In the genomic region with DNA sequence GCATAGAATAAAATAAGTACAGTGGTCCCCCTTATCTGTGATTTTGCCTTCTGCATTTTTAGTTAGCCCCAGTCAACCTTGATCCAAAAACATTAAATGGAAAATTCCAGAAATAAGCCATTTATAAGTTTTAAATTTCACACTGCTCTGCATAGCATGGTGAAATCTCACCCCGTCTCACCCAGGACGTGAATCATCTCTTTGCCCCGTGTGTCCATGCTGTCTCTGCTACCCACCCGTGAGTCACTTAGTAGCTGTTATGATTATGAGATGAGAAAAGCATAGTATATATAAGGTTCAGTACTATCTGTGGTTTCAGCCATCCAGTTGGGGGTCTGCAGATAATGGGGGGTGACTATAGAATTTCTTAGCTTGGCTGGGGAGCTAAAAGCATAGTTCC, we compare ENCODE assay signal across 13 cellular contexts.
DNase-seq lines count a peak whose midpoint lies in the region; ATAC-seq and TF ChIP-seq lines count a peak whose summit lies in the region.
"Had no signal": no experiment of that assay in that cellular context is flagged by ENCODE, and none has a peak within 500 bp of the region (broad histone marks: within the 10 kb centered on the region; RNA-seq: fewer than 3 reads in every experiment).

No MANE protein-coding gene starts in this region.

- H3K27ac ChIP-seq in breast epithelium (no peak overlapping the region), prostate gland (no peak overlapping the region)

- no peaks in the 10 kb centered on the region for H3K9me3 ChIP-seq in breast epithelium
- H3K9me3 ChIP-seq in prostate gland, result no peaks in the 10 kb centered on the region

- peak overlapping the region; percentile 72 for H3K27ac Mint-ChIP-seq in MCF 10A (ENCODE audit: low read depth, unreplicated experiment)
- peak overlapping the region in 1 of 2 donors; percentile 14 for H3K27ac Mint-ChIP-seq in stimulated activated naive CD8-positive, alpha-beta T cell treated with anti-CD3 and anti-CD28 coated beads, Interleukin-15, amount 100 ng/mL, for 72 hours
- H3K27ac Mint-ChIP-seq: brain; CD4-positive, alpha-beta T cell had no signal

- POLR2A ChIA-PET in MCF 10A (lab: Yijun Ruan, JAX), result interaction anchor here (1.0 to 5.1 kb wide), 3 partner anchors 11 to 17 kb away, joined by 3 to 37 read pairs (median 5); no protein-coding TSS in a partner anchor

- no peaks in the 10 kb centered on the region for H3K27me3 Mint-ChIP-seq in MCF 10A (ENCODE audit: insufficient read depth, unreplicated experiment)
- H3K27me3 Mint-ChIP-seq in stimulated activated naive CD8-positive, alpha-beta T cell treated with anti-CD3 and anti-CD28 coated beads, Interleukin-15, amount 100 ng/mL, for 72 hours, result no peaks in the 10 kb centered on the region
- H3K27me3 Mint-ChIP-seq: brain; CD4-positive, alpha-beta T cell had no signal

- TF ChIP-seq POLR2A in breast epithelium (IDR thresholded peaks at IDR 0.05) (no peak), prostate gland (IDR thresholded peaks at IDR 0.05) (no peak)

- peak overlapping the region; percentile 37 for H3K4me3 Mint-ChIP-seq in MCF 10A (ENCODE audit: unreplicated experiment)
- H3K4me3 Mint-ChIP-seq in stimulated activated naive CD8-positive, alpha-beta T cell treated with anti-CD3 and anti-CD28 coated beads, Interleukin-15, amount 100 ng/mL, for 72 hours, result peak overlapping the region in 1 of 2 donors; percentile 3
- H3K4me3 Mint-ChIP-seq: brain; CD4-positive, alpha-beta T cell had no signal

- 92% methylated on average over 4 of the region's 4 CpGs for WGBS in prostate gland

- H3K36me3 ChIP-seq in breast epithelium, result no peaks in the 10 kb centered on the region
- no peaks in the 10 kb centered on the region for H3K36me3 ChIP-seq in prostate gland

- no TSS peak for BruUV-seq in MCF 10A (replicated peaks; lab: Mats Ljungman, UMichigan)

- DNase-seq in MCF 10A (ENCODE audit: unreplicated experiment) (peak; percentile 75), breast epithelium (ENCODE audit: low spot score in 2 of 2) (no peak), fibroblast of mammary gland (ENCODE audit: low read depth) (peak; percentile 91), NCI-H446 treated with DMSO at 0.1 percent for 48 hours (lab: John Stamatoyannopoulos, UW) (no peak), prostate gland (ENCODE audit: low spot score) (no peak)
- peak in 1 of 2 donors; percentile 35 for DNase-seq in stimulated activated naive CD8-positive, alpha-beta T cell treated with anti-CD3 and anti-CD28 coated beads, Interleukin-15, amount 100 ng/mL, for 72 hours
- DNase-seq: activated CD4-positive, alpha-beta T cell treated with anti-CD3 and anti-CD28 coated beads for 4 hours; CD4-positive, alpha-beta T cell; NCI-H187 had no signal

- peaks cover 7% of the 10 kb centered on the region for H3K4me1 Mint-ChIP-seq in MCF 10A (ENCODE audit: insufficient read depth, unreplicated experiment)
- peaks cover 50% of the 10 kb centered on the region for H3K4me1 Mint-ChIP-seq in stimulated activated naive CD8-positive, alpha-beta T cell treated with anti-CD3 and anti-CD28 coated beads, Interleukin-15, amount 100 ng/mL, for 72 hours

- ATAC-seq in SK-N-SH treated with all-trans-retinoic acid at 6 μM for 48 hours (peak; percentile 95), HG03039 (IDR thresholded peaks at IDR 0.05; ENCODE audit: unreplicated experiment) (no peak)
- ATAC-seq in stimulated activated naive CD8-positive, alpha-beta T cell treated with anti-CD3 and anti-CD28 coated beads, Interleukin-15, amount 100 ng/mL, for 72 hours, result peak; percentile 84
- ATAC-seq: sciatic nerve had no signal

- H3K4me3 ChIP-seq in breast epithelium (no peak overlapping the region), fibroblast of mammary gland (ENCODE audit: control insufficient read depth, low read depth, low read length) (no peak overlapping the region), prostate gland (no peak overlapping the region)

- H3K9me3 Mint-ChIP-seq in MCF 10A (ENCODE audit: unreplicated experiment), result no peaks in the 10 kb centered on the region
- no peaks in the 10 kb centered on the region for H3K9me3 Mint-ChIP-seq in stimulated activated naive CD8-positive, alpha-beta T cell treated with anti-CD3 and anti-CD28 coated beads, Interleukin-15, amount 100 ng/mL, for 72 hours
- H3K9me3 Mint-ChIP-seq: CD4-positive, alpha-beta T cell had no signal

- H3K36me3 Mint-ChIP-seq in MCF 10A (ENCODE audit: insufficient read depth, unreplicated experiment), result peaks cover 12% of the 10 kb centered on the region

- intact Hi-C loops in MCF 10A (cut with micrococcal nuclease), result no loop called here
- intact Hi-C loops in breast epithelium (cut with DNase I; ENCODE audit: low total_unique reads), result no loop called here
- intact Hi-C loops in prostate gland (cut with DNase I), result no loop called here

- no peak for TF ChIP-seq CTCF in MCF 10A (IDR thresholded peaks at IDR 0.05; ENCODE audit: unreplicated experiment)
- no peak for TF ChIP-seq CTCF in breast epithelium (IDR thresholded peaks at IDR 0.05)
- no peak for TF ChIP-seq CTCF in fibroblast of mammary gland (conservative IDR thresholded peaks at IDR 0.05; ENCODE audit: control insufficient read depth, insufficient read depth, low read depth, low read length)
- TF ChIP-seq CTCF in prostate gland (IDR thresholded peaks at IDR 0.05), result no peak

- H3K27me3 ChIP-seq in breast epithelium (no peaks in the 10 kb centered on the region), prostate gland (replicated peaks; ENCODE audit: insufficient read depth) (no peaks in the 10 kb centered on the region)

- CTCF ChIA-PET in MCF 10A (lab: Yijun Ruan, JAX), result interaction anchor here (0.5 to 0.7 kb wide), 4 partner anchors 11 to 1145 kb away, joined by 3 to 5 read pairs (median 3); no protein-coding TSS in a partner anchor

- H3K4me1 ChIP-seq in breast epithelium (no peaks in the 10 kb centered on the region), prostate gland (replicated peaks) (no peaks in the 10 kb centered on the region)

TF ChIP-seq in SK-N-SH treated with all-trans-retinoic acid at 6 μM for 48 hours, 23 proteins besides CTCF, POLR2A, EP300 and RAD21 (continues in another document):
- no peak for TF ChIP-seq PPARA (CRISPR knock-in tag; IDR thresholded peaks at IDR 0.05; ENCODE audit: borderline replicate concordance)
- TF ChIP-seq, protein P1, sequence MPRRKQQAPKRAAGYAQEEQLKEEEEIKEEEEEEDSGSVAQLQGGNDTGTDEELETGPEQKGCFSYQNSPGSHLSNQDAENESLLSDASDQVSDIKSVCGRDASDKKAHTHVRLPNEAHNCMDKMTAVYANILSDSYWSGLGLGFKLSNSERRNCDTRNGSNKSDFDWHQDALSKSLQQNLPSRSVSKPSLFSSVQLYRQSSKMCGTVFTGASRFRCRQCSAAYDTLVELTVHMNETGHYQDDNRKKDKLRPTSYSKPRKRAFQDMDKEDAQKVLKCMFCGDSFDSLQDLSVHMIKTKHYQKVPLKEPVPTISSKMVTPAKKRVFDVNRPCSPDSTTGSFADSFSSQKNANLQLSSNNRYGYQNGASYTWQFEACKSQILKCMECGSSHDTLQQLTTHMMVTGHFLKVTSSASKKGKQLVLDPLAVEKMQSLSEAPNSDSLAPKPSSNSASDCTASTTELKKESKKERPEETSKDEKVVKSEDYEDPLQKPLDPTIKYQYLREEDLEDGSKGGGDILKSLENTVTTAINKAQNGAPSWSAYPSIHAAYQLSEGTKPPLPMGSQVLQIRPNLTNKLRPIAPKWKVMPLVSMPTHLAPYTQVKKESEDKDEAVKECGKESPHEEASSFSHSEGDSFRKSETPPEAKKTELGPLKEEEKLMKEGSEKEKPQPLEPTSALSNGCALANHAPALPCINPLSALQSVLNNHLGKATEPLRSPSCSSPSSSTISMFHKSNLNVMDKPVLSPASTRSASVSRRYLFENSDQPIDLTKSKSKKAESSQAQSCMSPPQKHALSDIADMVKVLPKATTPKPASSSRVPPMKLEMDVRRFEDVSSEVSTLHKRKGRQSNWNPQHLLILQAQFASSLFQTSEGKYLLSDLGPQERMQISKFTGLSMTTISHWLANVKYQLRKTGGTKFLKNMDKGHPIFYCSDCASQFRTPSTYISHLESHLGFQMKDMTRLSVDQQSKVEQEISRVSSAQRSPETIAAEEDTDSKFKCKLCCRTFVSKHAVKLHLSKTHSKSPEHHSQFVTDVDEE (CRISPR knock-in tag; IDR thresholded peaks at IDR 0.05), result no peak
- TF ChIP-seq ZNF565 (CRISPR knock-in tag; conservative IDR thresholded peaks at IDR 0.05; ENCODE audit: low read depth), result no peak
- TF ChIP-seq SNAI2 (CRISPR knock-in tag; IDR thresholded peaks at IDR 0.05), result no peak
- no peak for TF ChIP-seq OSR1 (CRISPR knock-in tag; IDR thresholded peaks at IDR 0.05)
- TF ChIP-seq BACH2 (CRISPR knock-in tag; IDR thresholded peaks at IDR 0.05; ENCODE audit: borderline replicate concordance), result no peak
- no peak for TF ChIP-seq GLIS3 (CRISPR knock-in tag; IDR thresholded peaks at IDR 0.05)
- no peak for TF ChIP-seq ISL1 (CRISPR knock-in tag; IDR thresholded peaks at IDR 0.05)
- no peak for TF ChIP-seq ZFP3 (CRISPR knock-in tag; IDR thresholded peaks at IDR 0.05)
- no peak for TF ChIP-seq ZC3H10 (CRISPR knock-in tag; IDR thresholded peaks at IDR 0.05)
- TF ChIP-seq TCF4 (CRISPR knock-in tag; IDR thresholded peaks at IDR 0.05; ENCODE audit: borderline replicate concordance), result no peak
- no peak for TF ChIP-seq ESRRG (CRISPR knock-in tag; IDR thresholded peaks at IDR 0.05)
- TF ChIP-seq ARNTL (CRISPR knock-in tag; IDR thresholded peaks at IDR 0.05; ENCODE audit: borderline replicate concordance, low read depth), result no peak
- TF ChIP-seq, protein P2, sequence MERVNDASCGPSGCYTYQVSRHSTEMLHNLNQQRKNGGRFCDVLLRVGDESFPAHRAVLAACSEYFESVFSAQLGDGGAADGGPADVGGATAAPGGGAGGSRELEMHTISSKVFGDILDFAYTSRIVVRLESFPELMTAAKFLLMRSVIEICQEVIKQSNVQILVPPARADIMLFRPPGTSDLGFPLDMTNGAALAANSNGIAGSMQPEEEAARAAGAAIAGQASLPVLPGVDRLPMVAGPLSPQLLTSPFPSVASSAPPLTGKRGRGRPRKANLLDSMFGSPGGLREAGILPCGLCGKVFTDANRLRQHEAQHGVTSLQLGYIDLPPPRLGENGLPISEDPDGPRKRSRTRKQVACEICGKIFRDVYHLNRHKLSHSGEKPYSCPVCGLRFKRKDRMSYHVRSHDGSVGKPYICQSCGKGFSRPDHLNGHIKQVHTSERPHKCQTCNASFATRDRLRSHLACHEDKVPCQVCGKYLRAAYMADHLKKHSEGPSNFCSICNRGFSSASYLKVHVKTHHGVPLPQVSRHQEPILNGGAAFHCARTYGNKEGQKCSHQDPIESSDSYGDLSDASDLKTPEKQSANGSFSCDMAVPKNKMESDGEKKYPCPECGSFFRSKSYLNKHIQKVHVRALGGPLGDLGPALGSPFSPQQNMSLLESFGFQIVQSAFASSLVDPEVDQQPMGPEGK (CRISPR knock-in tag; IDR thresholded peaks at IDR 0.05; ENCODE audit: borderline replicate concordance), result no peak

Comparison
In these comparisons a context has a peak if more than half of its experiments do, and no peak if none do; other contexts are left out.
1. DNase-seq: peak in MCF 10A (single experiment) and fibroblast of mammary gland (single experiment); none in breast epithelium (0 of 2), NCI-H446 treated with DMSO at 0.1 percent for 48 hours (single experiment) and prostate gland (single experiment).